ENCODE assay signal across 22 cellular contexts in genomic region chr7:138729444-138729843, GRCh38. TPM values are rescaled to one million over a fixed set of nuclear protein-coding genes. Genes with fewer than 3 reads are reported as not detected.
"Had no signal": no experiment of that assay in that cellular context is flagged by ENCODE, and none has a peak within 500 bp of the region (broad histone marks: within the 10 kb centered on the region; RNA-seq: fewer than 3 reads in every experiment).

No MANE protein-coding gene starts in this region.

- DNase-seq: activated CD4-positive, alpha-beta T cell treated with anti-CD3 and anti-CD28 coated beads, Interleukin-2, amount 10 ng/mL, durations not matched to agents 24 days and 14 days; activated CD4-positive, CD25-positive, alpha-beta regulatory T cell; activated CD8-positive, alpha-beta T cell treated with anti-CD3 and anti-CD28 coated beads, Interleukin-2, amount 10 ng/mL, durations not matched to agents 7 days and 5 days; activated naive CD4-positive, alpha-beta T cell treated with anti-CD3 and anti-CD28 coated beads for 36 hours; activated naive CD8-positive, alpha-beta T cell treated with anti-CD3 and anti-CD28 coated beads, Interleukin-2, amount 50 U/mL, for 24 hours; activated T-cell treated with anti-CD3 and anti-CD28 coated beads, Interleukin-2, amount 50 U/mL, for 4 hours; effector CD4-positive, alpha-beta T cell; head of caudate nucleus; left cardiac atrium; natural killer cell; nucleus accumbens; right cardiac atrium; stimulated activated CD4-positive, alpha-beta T cell treated with anti-CD3 and anti-CD28 coated beads, Interleukin-2, amount 100 ng/mL, for 24 hours; stimulated activated naive CD8-positive, alpha-beta T cell treated with anti-CD3 and anti-CD28 coated beads, Interleukin-15, Interleukin-2, amounts not matched to agents 100 U/mL and 50 U/mL, for 24 hours; substantia nigra; tibial artery had no signal

- H3K27me3 ChIP-seq: ascending aorta, tibial artery had no signal

- H3K9me3 ChIP-seq: ascending aorta, tibial artery had no signal

- H3K36me3 ChIP-seq: ascending aorta, tibial artery had no signal

- H3K4me3 ChIP-seq: ascending aorta, tibial artery had no signal

- H3K27ac ChIP-seq: ascending aorta, tibial artery had no signal

- H3K4me1 ChIP-seq: ascending aorta, tibial artery had no signal

- FAIRE-seq: frontal cortex, urothelium cell line had no signal

- ATAC-seq: activated CD8-positive, alpha-beta T cell treated with anti-CD3 and anti-CD28 coated beads, Interleukin-2, amount 10 ng/mL, durations not matched to agents 7 days and 5 days; activated naive CD8-positive, alpha-beta T cell treated with anti-CD3 and anti-CD28 coated beads, Interleukin-2, amount 50 U/mL, for 24 hours; activated T-cell treated with anti-CD3 and anti-CD28 coated beads, Interleukin-2, amount 50 U/mL, for 4 hours; left cardiac atrium; natural killer cell; right cardiac atrium; stimulated activated naive CD8-positive, alpha-beta T cell treated with anti-CD3 and anti-CD28 coated beads, Interleukin-15, Interleukin-2, amounts not matched to agents 100 U/mL and 50 U/mL, for 24 hours had no signal

RNA-seq across cellular contexts. Expression of gene SVOPL, which starts 28.3 kb away (rescaled TPM):
- total RNA-seq: activated CD4-positive, alpha-beta T cell treated with anti-CD3 and anti-CD28 coated beads, Interleukin-2, amount 10 ng/mL, durations not matched to agents 24 days and 14 days; activated naive CD4-positive, alpha-beta T cell treated with anti-CD3 and anti-CD28 coated beads for 36 hours; activated T-cell treated with anti-CD3 and anti-CD28 coated beads, Interleukin-2, amount 50 U/mL, for 4 hours; ascending aorta; left cardiac atrium; mesenteric fat pad; natural killer cell; posterior vena cava; right cardiac atrium; skeletal muscle tissue had no signal
- polyA plus RNA-seq: right cardiac atrium had no signal
